In the genomic region with DNA sequence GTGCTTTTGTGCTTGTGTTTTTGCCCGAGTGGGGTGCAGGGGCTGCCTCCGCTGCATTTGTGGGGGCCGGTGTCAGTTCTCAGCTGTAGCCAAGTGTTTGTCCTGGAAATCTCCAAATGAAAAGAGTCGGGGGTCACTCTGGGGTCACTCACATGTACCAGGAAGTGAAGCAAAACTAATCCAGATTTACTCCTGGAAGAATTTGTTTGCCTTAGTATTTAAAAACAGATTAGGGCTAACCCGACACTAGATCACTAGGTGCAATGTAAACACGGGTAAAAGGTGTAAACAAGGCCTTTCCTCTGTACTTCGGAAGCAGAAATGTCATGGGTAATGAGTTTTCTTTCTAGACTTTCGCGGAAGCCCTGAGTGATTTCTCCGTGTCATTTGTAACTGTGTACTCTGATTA, we compare ENCODE assay signal across 1 cellular context.
A peak's percentile ranks its signal among the peaks of the same experiment; 100 is the strongest.
TF ChIP-seq lines count a peak whose summit lies in the region.

No MANE protein-coding gene starts in this region.

TF ChIP-seq in H1, 55 proteins besides CTCF, POLR2A, EP300 and RAD21 (continued from another document):
- TF ChIP-seq, protein P1, sequence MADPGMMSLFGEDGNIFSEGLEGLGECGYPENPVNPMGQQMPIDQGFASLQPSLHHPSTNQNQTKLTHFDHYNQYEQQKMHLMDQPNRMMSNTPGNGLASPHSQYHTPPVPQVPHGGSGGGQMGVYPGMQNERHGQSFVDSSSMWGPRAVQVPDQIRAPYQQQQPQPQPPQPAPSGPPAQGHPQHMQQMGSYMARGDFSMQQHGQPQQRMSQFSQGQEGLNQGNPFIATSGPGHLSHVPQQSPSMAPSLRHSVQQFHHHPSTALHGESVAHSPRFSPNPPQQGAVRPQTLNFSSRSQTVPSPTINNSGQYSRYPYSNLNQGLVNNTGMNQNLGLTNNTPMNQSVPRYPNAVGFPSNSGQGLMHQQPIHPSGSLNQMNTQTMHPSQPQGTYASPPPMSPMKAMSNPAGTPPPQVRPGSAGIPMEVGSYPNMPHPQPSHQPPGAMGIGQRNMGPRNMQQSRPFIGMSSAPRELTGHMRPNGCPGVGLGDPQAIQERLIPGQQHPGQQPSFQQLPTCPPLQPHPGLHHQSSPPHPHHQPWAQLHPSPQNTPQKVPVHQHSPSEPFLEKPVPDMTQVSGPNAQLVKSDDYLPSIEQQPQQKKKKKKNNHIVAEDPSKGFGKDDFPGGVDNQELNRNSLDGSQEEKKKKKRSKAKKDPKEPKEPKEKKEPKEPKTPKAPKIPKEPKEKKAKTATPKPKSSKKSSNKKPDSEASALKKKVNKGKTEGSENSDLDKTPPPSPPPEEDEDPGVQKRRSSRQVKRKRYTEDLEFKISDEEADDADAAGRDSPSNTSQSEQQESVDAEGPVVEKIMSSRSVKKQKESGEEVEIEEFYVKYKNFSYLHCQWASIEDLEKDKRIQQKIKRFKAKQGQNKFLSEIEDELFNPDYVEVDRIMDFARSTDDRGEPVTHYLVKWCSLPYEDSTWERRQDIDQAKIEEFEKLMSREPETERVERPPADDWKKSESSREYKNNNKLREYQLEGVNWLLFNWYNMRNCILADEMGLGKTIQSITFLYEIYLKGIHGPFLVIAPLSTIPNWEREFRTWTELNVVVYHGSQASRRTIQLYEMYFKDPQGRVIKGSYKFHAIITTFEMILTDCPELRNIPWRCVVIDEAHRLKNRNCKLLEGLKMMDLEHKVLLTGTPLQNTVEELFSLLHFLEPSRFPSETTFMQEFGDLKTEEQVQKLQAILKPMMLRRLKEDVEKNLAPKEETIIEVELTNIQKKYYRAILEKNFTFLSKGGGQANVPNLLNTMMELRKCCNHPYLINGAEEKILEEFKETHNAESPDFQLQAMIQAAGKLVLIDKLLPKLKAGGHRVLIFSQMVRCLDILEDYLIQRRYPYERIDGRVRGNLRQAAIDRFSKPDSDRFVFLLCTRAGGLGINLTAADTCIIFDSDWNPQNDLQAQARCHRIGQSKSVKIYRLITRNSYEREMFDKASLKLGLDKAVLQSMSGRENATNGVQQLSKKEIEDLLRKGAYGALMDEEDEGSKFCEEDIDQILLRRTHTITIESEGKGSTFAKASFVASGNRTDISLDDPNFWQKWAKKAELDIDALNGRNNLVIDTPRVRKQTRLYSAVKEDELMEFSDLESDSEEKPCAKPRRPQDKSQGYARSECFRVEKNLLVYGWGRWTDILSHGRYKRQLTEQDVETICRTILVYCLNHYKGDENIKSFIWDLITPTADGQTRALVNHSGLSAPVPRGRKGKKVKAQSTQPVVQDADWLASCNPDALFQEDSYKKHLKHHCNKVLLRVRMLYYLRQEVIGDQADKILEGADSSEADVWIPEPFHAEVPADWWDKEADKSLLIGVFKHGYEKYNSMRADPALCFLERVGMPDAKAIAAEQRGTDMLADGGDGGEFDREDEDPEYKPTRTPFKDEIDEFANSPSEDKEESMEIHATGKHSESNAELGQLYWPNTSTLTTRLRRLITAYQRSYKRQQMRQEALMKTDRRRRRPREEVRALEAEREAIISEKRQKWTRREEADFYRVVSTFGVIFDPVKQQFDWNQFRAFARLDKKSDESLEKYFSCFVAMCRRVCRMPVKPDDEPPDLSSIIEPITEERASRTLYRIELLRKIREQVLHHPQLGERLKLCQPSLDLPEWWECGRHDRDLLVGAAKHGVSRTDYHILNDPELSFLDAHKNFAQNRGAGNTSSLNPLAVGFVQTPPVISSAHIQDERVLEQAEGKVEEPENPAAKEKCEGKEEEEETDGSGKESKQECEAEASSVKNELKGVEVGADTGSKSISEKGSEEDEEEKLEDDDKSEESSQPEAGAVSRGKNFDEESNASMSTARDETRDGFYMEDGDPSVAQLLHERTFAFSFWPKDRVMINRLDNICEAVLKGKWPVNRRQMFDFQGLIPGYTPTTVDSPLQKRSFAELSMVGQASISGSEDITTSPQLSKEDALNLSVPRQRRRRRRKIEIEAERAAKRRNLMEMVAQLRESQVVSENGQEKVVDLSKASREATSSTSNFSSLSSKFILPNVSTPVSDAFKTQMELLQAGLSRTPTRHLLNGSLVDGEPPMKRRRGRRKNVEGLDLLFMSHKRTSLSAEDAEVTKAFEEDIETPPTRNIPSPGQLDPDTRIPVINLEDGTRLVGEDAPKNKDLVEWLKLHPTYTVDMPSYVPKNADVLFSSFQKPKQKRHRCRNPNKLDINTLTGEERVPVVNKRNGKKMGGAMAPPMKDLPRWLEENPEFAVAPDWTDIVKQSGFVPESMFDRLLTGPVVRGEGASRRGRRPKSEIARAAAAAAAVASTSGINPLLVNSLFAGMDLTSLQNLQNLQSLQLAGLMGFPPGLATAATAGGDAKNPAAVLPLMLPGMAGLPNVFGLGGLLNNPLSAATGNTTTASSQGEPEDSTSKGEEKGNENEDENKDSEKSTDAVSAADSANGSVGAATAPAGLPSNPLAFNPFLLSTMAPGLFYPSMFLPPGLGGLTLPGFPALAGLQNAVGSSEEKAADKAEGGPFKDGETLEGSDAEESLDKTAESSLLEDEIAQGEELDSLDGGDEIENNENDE (IDR thresholded peaks at IDR 0.05; ENCODE audit: insufficient replicate concordance, low read length) = no peak
- TF ChIP-seq EZH2 (IDR thresholded peaks at IDR 0.05; ENCODE audit: low read depth, low read length, severe bottlenecking) (peak; percentile 30), RXRA (IDR thresholded peaks at IDR 0.05; ENCODE audit: insufficient read depth, low read depth, low read length) (peak; percentile 81; the same call in 1 of the 2 replicates), SP1 (IDR thresholded peaks at IDR 0.05; ENCODE audit: low read depth, low read length) (no peak)
